ENCODE assay signal across 1 cellular context in the genomic region with DNA sequence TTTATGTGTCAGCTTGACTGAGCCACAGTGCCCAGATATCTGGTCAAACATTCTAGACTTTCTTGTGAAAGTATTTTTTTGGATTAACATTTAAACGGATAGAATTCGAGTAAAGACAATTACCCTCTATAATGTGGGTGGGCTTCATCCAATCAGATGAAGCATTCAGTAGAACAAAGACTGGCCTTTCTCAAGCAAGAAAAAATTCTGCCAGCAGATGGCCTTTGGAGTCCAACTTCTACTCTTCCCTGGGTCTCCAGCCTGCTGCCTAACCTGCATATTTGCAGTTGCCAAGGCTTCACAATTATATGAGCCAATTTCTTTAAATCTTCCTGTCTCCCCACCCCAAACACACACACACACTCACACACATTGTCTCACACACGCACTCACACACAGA.
TF ChIP-seq lines count a peak whose summit lies in the region.

No MANE protein-coding gene starts in this region.

TF ChIP-seq in K562, 482 proteins besides CTCF, POLR2A, EP300 and RAD21 (continued from another document):
- no peak for TF ChIP-seq VEZF1 (CRISPR knock-in tag; IDR thresholded peaks at IDR 0.05)
- no peak for TF ChIP-seq PML (IDR thresholded peaks at IDR 0.05; ENCODE audit: low read length)
